Comparison of ENCODE assay signal across 12 cellular contexts in the genomic region with DNA sequence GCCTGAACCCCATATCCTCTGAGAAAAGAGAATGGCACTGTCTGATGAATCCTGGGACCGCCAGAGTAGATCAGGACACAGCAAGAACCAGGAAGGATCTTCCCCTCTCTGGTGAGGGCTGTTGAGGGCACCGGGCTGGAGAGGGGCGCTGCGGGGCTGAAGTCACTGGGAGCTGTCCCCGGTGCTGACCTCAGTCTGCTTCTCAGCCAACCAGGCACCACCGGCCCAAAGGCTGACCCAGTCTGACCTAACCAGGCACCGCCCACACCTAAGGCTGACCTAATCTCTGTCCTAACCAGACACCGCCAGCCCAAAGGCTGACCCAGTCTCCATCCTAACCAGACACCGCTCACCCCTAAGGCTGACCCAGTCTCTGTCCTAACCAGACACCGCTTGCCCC.
A peak's percentile ranks its signal among the peaks of the same experiment; 100 is the strongest.
DNase-seq lines count a peak whose midpoint lies in the region; ATAC-seq and TF ChIP-seq lines count a peak whose summit lies in the region.
"Had no signal": no experiment of that assay in that cellular context is flagged by ENCODE, and none has a peak within 500 bp of the region (broad histone marks: within the 10 kb centered on the region; RNA-seq: fewer than 3 reads in every experiment).

No MANE protein-coding gene starts in this region.

- peak; percentile 95 for DNase-seq in H7
- peak; percentile 47 for DNase-seq in NB4 (ENCODE audit: low read depth)
- DNase-seq in fibroblast of villous mesenchyme (ENCODE audit: low read depth): peak; percentile 11
- peak; percentile 77 for DNase-seq in progenitor cell of endocrine pancreas (ENCODE audit: low spot score, unreplicated experiment)
- DNase-seq in activated CD8-positive, alpha-beta memory T cell treated with anti-CD3 and anti-CD28 coated beads, Interleukin-2, amount 50 U/mL, for 4 hours: no peak
- DNase-seq in NCI-H1694 (lab: John Stamatoyannopoulos, UW): no peak
- DNase-seq: activated CD8-positive, alpha-beta memory T cell treated with anti-CD3 and anti-CD28 coated beads for 24 hours; NCI-H2081; nucleus accumbens; stimulated activated CD4-positive, alpha-beta T cell treated with anti-CD3 and anti-CD28 coated beads, Interleukin-4, amount 100 ng/mL, for 1 hour had no signal

- TF ChIP-seq CTCF in NB4 (IDR thresholded peaks at IDR 0.05; ENCODE audit: low read depth, low read length): no peak
- TF ChIP-seq CTCF in fibroblast of villous mesenchyme (IDR thresholded peaks at IDR 0.05; ENCODE audit: insufficient read depth, low read depth, low read length): no peak
- TF ChIP-seq CTCF in progenitor cell of endocrine pancreas (IDR thresholded peaks at IDR 0.05; ENCODE audit: unreplicated experiment): no peak

- no peak overlapping the region for H3K27ac Mint-ChIP-seq in progenitor cell of endocrine pancreas

- no peaks in the 10 kb centered on the region for H3K36me3 Mint-ChIP-seq in progenitor cell of endocrine pancreas (ENCODE audit: insufficient read depth)

- no peak overlapping the region for H3K4me3 ChIP-seq in H7 (ENCODE audit: insufficient read depth, low read depth, low read length)
- H3K4me3 ChIP-seq in NB4 (ENCODE audit: low read depth, low read length): no peak overlapping the region
- H3K4me3 ChIP-seq in fibroblast of villous mesenchyme (ENCODE audit: low read depth, low read length): no peak overlapping the region

- H3K27me3 Mint-ChIP-seq in progenitor cell of endocrine pancreas: peaks cover 42% of the 10 kb centered on the region

- no peaks in the 10 kb centered on the region for H3K36me3 ChIP-seq in H7 (replicated peaks; ENCODE audit: control insufficient read depth, insufficient read depth, low read length)

- H3K27me3 ChIP-seq in H7 (ENCODE audit: control insufficient read depth, insufficient read depth, low read length): no peaks in the 10 kb centered on the region; the same call in 1 of the 2 replicates

- TF ChIP-seq POLR2A in NB4 (IDR thresholded peaks at IDR 0.05; ENCODE audit: extremely low read depth, insufficient read length): no peak

- no peak overlapping the region for H3K4me3 Mint-ChIP-seq in progenitor cell of endocrine pancreas (ENCODE audit: low read depth)

- no peaks in the 10 kb centered on the region for H3K4me1 Mint-ChIP-seq in progenitor cell of endocrine pancreas (ENCODE audit: low read depth)

- no peaks in the 10 kb centered on the region for H3K9me3 Mint-ChIP-seq in progenitor cell of endocrine pancreas (ENCODE audit: low read depth)

- no peak for ATAC-seq in HG03039 (IDR thresholded peaks at IDR 0.05; ENCODE audit: unreplicated experiment)
- ATAC-seq: SK-N-SH treated with all-trans-retinoic acid at 6 μM for 48 hours had no signal

Comparison
In these comparisons a context has a peak if more than half of its experiments do, and no peak if none do; other contexts are left out.
1. DNase-seq: peak in H7 (single experiment), NB4 (single experiment), fibroblast of villous mesenchyme (single experiment) and progenitor cell of endocrine pancreas (single experiment); none in activated CD8-positive, alpha-beta memory T cell treated with anti-CD3 and anti-CD28 coated beads, Interleukin-2, amount 50 U/mL, for 4 hours (single experiment) and NCI-H1694 (single experiment).